In the genomic region with DNA sequence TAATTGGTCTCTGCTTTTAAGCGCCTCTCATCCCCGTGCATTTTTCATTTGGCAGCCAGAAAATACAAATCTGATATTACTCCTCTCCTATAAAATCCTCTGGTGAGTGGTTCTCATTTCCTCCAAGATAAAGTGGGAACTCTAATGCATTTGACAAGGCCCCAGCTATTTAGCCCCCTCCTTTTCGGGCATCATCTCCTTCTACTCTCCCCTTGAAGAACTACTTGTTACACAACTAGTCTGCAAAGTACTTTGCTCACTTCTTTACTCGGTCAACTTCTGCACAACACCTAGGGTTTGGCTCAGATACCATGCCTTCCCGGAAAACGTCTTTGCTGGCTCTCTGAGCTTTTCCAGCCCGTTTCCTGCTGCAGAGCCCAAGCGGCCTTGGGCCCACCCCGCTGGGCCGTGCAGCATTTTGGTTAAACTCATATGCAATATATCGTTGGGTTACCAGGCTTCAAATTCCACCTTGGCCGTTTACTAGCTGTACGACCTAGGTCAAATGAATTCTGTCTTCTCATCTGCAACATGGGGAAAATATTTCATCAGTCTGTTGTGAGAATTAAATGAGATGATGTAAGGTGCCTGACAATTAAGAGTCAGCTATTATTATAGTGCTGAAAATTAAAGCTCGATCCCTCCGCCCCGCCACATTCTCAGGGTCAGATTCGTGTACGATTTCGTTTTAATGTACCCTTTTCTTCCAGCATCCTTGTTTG, we compare ENCODE assay signal across 8 cellular contexts. TPM values are rescaled to one million over a fixed set of nuclear protein-coding genes. Genes with fewer than 3 reads are reported as not detected.
DNase-seq lines count a peak whose midpoint lies in the region; ATAC-seq and TF ChIP-seq lines count a peak whose summit lies in the region.

No MANE protein-coding gene starts in this region.

- H3K9me3 ChIP-seq in breast epithelium (no peaks in the 10 kb centered on the region), mucosa of stomach (ENCODE audit: control insufficient read depth, low read length) (no peaks in the 10 kb centered on the region)

- peak overlapping the region; percentile 40 for H3K4me3 ChIP-seq in AG09309 (ENCODE audit: control insufficient read depth, low read depth, low read length)
- H3K4me3 ChIP-seq in breast epithelium, result peak overlapping the region; percentile 65 to 89 (median 83)
- peak overlapping the region; percentile 48 for H3K4me3 ChIP-seq in mucosa of stomach (ENCODE audit: low read length)

- intact Hi-C loops in breast epithelium (cut with DNase I; ENCODE audit: low total_unique reads), result loop anchor here (5.0 kb wide), 1 partner anchor 41 kb away; no protein-coding TSS in a partner anchor

- H3K4me1 ChIP-seq in breast epithelium (peaks cover 0 to 4% of the 10 kb centered on the region in 2 donors), mucosa of stomach (ENCODE audit: control insufficient read depth, insufficient read depth, low read length) (peaks cover 15% of the 10 kb centered on the region)

- H3K36me3 ChIP-seq in breast epithelium (no peaks in the 10 kb centered on the region), mucosa of stomach (ENCODE audit: control insufficient read depth, insufficient read depth, low read length) (no peaks in the 10 kb centered on the region)

- no peak for TF ChIP-seq POLR2A in breast epithelium (IDR thresholded peaks at IDR 0.05)

- peak overlapping the region; percentile 92 to 97 for H3K27ac ChIP-seq in breast epithelium

- ATAC-seq in HG03354 (IDR thresholded peaks at IDR 0.05; ENCODE audit: poor library complexity, severe bottlenecking, unreplicated experiment) (peak; percentile 2), HG02870 (IDR thresholded peaks at IDR 0.05; ENCODE audit: unreplicated experiment) (no peak), HG03520 (IDR thresholded peaks at IDR 0.05; ENCODE audit: unreplicated experiment) (no peak)

- H3K9ac ChIP-seq in mucosa of stomach (ENCODE audit: low read length), result peak overlapping the region; percentile 81

- DNase-seq in AG09309 (ENCODE audit: low read depth), result no peak
- DNase-seq in breast epithelium (ENCODE audit: low spot score in 2 of 2), result no peak
- no peak for DNase-seq in Kasumi-1 (lab: John Stamatoyannopoulos, UW)
- no peak for DNase-seq in cerebellum (ENCODE audit: low spot score)

- H3K27me3 ChIP-seq in breast epithelium (no peaks in the 10 kb centered on the region), mucosa of stomach (ENCODE audit: control insufficient read depth, insufficient read depth, low read length) (no peaks in the 10 kb centered on the region)

- TF ChIP-seq CTCF in AG09309 (IDR thresholded peaks at IDR 0.05; ENCODE audit: control insufficient read depth, insufficient read depth, low read depth, low read length, missing control alignments) (no peak), breast epithelium (IDR thresholded peaks at IDR 0.05) (no peak)

RNA-seq across cellular contexts. Expression of a gene that starts 0.9 kb away (rescaled TPM):
- total RNA-seq in breast epithelium (10 to 100 TPM; 65.5 to 76.8 (median 72.8) TPM), cerebellum (131 TPM)

RNA-seq across cellular contexts. Expression of a gene that starts 13.0 kb away (rescaled TPM):
- total RNA-seq in breast epithelium, result 10 to 100 TPM in 2 of 3 donors, 1 to 10 TPM in 1; 5.6 to 25.6 (median 12.3) TPM
- 4.9 TPM for total RNA-seq in cerebellum

RNA-seq across cellular contexts. Expression of a gene that starts 47.7 kb away (rescaled TPM):
- not detected for total RNA-seq in breast epithelium
- total RNA-seq in cerebellum, result not detected

RNA-seq across cellular contexts. Expression of a gene that starts 55.4 kb away (rescaled TPM):
- total RNA-seq in breast epithelium, result under 1 TPM; 0.29 to 0.33 (median 0.32) TPM
- 0.36 TPM for total RNA-seq in cerebellum
